1 cellular context compared by ENCODE assay signal in the genomic region with DNA sequence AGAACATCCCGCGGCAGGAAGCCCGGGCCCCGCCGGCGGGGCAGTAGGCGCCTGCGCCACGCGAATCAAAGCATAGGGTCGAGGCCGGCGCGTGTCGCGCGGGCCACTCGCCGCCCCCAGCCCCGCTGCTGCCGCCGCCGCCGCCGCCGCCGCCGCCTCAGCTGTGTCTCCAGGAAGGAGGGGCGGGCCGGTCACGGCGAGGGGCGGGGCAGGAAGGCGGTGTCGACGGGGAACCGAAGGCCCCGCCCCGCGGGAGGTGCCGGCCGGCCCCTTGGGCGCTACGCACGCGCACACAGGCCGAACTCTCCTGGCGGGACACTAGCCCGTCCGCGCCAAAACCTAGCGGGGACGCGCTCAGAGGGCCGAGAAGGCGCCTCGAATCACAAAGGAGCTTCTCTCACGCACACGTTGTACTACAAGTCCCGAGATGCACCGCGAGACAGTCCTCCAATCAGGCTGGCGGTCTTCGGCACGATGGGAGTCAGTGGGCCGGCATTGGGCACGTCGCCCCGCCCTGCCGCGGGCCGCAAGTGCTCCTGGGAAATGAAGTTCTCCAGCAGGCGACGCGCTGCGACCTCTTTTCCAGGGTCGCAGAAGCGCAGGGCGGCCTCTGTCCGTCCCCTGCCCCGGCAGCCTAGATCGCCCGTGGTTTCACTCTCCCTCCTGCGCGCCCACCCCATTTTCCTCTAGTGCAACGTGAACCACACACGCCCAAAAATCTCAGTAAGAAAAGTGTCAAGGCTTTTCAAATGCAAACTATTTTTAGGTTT.
TF ChIP-seq lines count a peak whose summit lies in the region.

A gene (minus strand): TSS at position 171 of the 770 bp plus-strand sequence. CDS start 164 bp downstream, at position 7.

TF ChIP-seq in HEK293, 187 proteins besides CTCF, POLR2A, EP300 and RAD21 (continued from another document and continues in another):
- TF ChIP-seq, protein P1, sequence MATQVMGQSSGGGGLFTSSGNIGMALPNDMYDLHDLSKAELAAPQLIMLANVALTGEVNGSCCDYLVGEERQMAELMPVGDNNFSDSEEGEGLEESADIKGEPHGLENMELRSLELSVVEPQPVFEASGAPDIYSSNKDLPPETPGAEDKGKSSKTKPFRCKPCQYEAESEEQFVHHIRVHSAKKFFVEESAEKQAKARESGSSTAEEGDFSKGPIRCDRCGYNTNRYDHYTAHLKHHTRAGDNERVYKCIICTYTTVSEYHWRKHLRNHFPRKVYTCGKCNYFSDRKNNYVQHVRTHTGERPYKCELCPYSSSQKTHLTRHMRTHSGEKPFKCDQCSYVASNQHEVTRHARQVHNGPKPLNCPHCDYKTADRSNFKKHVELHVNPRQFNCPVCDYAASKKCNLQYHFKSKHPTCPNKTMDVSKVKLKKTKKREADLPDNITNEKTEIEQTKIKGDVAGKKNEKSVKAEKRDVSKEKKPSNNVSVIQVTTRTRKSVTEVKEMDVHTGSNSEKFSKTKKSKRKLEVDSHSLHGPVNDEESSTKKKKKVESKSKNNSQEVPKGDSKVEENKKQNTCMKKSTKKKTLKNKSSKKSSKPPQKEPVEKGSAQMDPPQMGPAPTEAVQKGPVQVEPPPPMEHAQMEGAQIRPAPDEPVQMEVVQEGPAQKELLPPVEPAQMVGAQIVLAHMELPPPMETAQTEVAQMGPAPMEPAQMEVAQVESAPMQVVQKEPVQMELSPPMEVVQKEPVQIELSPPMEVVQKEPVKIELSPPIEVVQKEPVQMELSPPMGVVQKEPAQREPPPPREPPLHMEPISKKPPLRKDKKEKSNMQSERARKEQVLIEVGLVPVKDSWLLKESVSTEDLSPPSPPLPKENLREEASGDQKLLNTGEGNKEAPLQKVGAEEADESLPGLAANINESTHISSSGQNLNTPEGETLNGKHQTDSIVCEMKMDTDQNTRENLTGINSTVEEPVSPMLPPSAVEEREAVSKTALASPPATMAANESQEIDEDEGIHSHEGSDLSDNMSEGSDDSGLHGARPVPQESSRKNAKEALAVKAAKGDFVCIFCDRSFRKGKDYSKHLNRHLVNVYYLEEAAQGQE (tag by site-specific recombination; IDR thresholded peaks at IDR 0.05), result no peak
- TF ChIP-seq ZNF426 (tag by site-specific recombination; IDR thresholded peaks at IDR 0.05) (no peak), ZNF561 (tag by site-specific recombination; IDR thresholded peaks at IDR 0.05; ENCODE audit: borderline replicate concordance) (peak; percentile 57; the same call in 1 of the 2 replicates), ZNF223 (tag by site-specific recombination; IDR thresholded peaks at IDR 0.05) (no peak), SALL2 (tag by site-specific recombination; IDR thresholded peaks at IDR 0.05; ENCODE audit: borderline replicate concordance) (no peak), SP7 (tag by site-specific recombination; IDR thresholded peaks at IDR 0.05) (peak; percentile 42; the same call in 1 of the 2 replicates), PRDM1 (tag by site-specific recombination; IDR thresholded peaks at IDR 0.05) (no peak), YY1 (tag by site-specific recombination; IDR thresholded peaks at IDR 0.05) (peak; percentile 56; the same call in 1 of the 2 replicates), ZNF184 (tag by site-specific recombination; IDR thresholded peaks at IDR 0.05) (no peak), ZNF843 (tag by site-specific recombination; IDR thresholded peaks at IDR 0.05) (no peak), ZNF274 (IDR thresholded peaks at IDR 0.05; ENCODE audit: low read length) (no peak), ZNF274 (tag by site-specific recombination; IDR thresholded peaks at IDR 0.05; ENCODE audit: borderline replicate concordance) (no peak), ZNF174 (tag by site-specific recombination; IDR thresholded peaks at IDR 0.05) (no peak), ZNF416 (tag by site-specific recombination; IDR thresholded peaks at IDR 0.05) (no peak), ZFP37 (tag by site-specific recombination; IDR thresholded peaks at IDR 0.05) (no peak), HOXA7 (CRISPR knock-in tag; IDR thresholded peaks at IDR 0.05; ENCODE audit: borderline replicate concordance) (no peak), OVOL3 (tag by site-specific recombination; IDR thresholded peaks at IDR 0.05) (no peak), ZNF560 (tag by site-specific recombination; IDR thresholded peaks at IDR 0.05; ENCODE audit: borderline replicate concordance) (no peak), ZNF76 (tag by site-specific recombination; IDR thresholded peaks at IDR 0.05; ENCODE audit: borderline replicate concordance, low read depth) (peak; percentile 99), ZNF654 (tag by site-specific recombination; IDR thresholded peaks at IDR 0.05; ENCODE audit: low read depth) (no peak), ZNF169 (tag by site-specific recombination; IDR thresholded peaks at IDR 0.05) (no peak), ZNF621 (tag by site-specific recombination; IDR thresholded peaks at IDR 0.05) (no peak), ZBTB7A (tag by site-specific recombination; IDR thresholded peaks at IDR 0.05; ENCODE audit: low read depth) (no peak)
- TF ChIP-seq, protein P2, sequence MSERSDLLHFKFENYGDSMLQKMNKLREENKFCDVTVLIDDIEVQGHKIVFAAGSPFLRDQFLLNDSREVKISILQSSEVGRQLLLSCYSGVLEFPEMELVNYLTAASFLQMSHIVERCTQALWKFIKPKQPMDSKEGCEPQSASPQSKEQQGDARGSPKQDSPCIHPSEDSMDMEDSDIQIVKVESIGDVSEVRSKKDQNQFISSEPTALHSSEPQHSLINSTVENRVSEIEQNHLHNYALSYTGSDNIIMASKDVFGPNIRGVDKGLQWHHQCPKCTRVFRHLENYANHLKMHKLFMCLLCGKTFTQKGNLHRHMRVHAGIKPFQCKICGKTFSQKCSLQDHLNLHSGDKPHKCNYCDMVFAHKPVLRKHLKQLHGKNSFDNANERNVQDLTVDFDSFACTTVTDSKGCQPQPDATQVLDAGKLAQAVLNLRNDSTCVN (tag by site-specific recombination; optimal IDR thresholded peaks at IDR 0.05), result peak; percentile 92
- TF ChIP-seq, protein P3, sequence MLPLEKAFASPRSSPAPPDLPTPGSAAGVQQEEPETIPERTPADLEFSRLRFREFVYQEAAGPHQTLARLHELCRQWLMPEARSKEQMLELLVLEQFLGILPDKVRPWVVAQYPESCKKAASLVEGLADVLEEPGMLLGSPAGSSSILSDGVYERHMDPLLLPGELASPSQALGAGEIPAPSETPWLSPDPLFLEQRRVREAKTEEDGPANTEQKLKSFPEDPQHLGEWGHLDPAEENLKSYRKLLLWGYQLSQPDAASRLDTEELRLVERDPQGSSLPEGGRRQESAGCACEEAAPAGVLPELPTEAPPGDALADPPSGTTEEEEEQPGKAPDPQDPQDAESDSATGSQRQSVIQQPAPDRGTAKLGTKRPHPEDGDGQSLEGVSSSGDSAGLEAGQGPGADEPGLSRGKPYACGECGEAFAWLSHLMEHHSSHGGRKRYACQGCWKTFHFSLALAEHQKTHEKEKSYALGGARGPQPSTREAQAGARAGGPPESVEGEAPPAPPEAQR (tag by site-specific recombination; IDR thresholded peaks at IDR 0.05), result no peak
- TF ChIP-seq, protein P4, sequence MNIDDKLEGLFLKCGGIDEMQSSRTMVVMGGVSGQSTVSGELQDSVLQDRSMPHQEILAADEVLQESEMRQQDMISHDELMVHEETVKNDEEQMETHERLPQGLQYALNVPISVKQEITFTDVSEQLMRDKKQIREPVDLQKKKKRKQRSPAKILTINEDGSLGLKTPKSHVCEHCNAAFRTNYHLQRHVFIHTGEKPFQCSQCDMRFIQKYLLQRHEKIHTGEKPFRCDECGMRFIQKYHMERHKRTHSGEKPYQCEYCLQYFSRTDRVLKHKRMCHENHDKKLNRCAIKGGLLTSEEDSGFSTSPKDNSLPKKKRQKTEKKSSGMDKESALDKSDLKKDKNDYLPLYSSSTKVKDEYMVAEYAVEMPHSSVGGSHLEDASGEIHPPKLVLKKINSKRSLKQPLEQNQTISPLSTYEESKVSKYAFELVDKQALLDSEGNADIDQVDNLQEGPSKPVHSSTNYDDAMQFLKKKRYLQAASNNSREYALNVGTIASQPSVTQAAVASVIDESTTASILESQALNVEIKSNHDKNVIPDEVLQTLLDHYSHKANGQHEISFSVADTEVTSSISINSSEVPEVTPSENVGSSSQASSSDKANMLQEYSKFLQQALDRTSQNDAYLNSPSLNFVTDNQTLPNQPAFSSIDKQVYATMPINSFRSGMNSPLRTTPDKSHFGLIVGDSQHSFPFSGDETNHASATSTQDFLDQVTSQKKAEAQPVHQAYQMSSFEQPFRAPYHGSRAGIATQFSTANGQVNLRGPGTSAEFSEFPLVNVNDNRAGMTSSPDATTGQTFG (tag by site-specific recombination; IDR thresholded peaks at IDR 0.05; ENCODE audit: borderline replicate concordance), result no peak
- TF ChIP-seq, protein P5, sequence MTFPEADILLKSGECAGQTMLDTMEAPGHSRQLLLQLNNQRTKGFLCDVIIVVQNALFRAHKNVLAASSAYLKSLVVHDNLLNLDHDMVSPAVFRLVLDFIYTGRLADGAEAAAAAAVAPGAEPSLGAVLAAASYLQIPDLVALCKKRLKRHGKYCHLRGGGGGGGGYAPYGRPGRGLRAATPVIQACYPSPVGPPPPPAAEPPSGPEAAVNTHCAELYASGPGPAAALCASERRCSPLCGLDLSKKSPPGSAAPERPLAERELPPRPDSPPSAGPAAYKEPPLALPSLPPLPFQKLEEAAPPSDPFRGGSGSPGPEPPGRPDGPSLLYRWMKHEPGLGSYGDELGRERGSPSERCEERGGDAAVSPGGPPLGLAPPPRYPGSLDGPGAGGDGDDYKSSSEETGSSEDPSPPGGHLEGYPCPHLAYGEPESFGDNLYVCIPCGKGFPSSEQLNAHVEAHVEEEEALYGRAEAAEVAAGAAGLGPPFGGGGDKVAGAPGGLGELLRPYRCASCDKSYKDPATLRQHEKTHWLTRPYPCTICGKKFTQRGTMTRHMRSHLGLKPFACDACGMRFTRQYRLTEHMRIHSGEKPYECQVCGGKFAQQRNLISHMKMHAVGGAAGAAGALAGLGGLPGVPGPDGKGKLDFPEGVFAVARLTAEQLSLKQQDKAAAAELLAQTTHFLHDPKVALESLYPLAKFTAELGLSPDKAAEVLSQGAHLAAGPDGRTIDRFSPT (tag by site-specific recombination; IDR thresholded peaks at IDR 0.05), result no peak
- TF ChIP-seq, protein P6, sequence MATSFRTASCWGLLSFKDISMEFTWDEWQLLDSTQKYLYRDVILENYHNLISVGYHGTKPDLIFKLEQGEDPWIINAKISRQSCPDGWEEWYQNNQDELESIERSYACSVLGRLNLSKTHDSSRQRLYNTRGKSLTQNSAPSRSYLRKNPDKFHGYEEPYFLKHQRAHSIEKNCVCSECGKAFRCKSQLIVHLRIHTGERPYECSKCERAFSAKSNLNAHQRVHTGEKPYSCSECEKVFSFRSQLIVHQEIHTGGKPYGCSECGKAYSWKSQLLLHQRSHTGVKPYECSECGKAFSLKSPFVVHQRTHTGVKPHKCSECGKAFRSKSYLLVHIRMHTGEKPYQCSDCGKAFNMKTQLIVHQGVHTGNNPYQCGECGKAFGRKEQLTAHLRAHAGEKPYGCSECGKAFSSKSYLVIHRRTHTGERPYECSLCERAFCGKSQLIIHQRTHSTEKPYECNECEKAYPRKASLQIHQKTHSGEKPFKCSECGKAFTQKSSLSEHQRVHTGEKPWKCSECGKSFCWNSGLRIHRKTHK (tag by site-specific recombination; IDR thresholded peaks at IDR 0.05), result no peak
- TF ChIP-seq, protein P7, sequence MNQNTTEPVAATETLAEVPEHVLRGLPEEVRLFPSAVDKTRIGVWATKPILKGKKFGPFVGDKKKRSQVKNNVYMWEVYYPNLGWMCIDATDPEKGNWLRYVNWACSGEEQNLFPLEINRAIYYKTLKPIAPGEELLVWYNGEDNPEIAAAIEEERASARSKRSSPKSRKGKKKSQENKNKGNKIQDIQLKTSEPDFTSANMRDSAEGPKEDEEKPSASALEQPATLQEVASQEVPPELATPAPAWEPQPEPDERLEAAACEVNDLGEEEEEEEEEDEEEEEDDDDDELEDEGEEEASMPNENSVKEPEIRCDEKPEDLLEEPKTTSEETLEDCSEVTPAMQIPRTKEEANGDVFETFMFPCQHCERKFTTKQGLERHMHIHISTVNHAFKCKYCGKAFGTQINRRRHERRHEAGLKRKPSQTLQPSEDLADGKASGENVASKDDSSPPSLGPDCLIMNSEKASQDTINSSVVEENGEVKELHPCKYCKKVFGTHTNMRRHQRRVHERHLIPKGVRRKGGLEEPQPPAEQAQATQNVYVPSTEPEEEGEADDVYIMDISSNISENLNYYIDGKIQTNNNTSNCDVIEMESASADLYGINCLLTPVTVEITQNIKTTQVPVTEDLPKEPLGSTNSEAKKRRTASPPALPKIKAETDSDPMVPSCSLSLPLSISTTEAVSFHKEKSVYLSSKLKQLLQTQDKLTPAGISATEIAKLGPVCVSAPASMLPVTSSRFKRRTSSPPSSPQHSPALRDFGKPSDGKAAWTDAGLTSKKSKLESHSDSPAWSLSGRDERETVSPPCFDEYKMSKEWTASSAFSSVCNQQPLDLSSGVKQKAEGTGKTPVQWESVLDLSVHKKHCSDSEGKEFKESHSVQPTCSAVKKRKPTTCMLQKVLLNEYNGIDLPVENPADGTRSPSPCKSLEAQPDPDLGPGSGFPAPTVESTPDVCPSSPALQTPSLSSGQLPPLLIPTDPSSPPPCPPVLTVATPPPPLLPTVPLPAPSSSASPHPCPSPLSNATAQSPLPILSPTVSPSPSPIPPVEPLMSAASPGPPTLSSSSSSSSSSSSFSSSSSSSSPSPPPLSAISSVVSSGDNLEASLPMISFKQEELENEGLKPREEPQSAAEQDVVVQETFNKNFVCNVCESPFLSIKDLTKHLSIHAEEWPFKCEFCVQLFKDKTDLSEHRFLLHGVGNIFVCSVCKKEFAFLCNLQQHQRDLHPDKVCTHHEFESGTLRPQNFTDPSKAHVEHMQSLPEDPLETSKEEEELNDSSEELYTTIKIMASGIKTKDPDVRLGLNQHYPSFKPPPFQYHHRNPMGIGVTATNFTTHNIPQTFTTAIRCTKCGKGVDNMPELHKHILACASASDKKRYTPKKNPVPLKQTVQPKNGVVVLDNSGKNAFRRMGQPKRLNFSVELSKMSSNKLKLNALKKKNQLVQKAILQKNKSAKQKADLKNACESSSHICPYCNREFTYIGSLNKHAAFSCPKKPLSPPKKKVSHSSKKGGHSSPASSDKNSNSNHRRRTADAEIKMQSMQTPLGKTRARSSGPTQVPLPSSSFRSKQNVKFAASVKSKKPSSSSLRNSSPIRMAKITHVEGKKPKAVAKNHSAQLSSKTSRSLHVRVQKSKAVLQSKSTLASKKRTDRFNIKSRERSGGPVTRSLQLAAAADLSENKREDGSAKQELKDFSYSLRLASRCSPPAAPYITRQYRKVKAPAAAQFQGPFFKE (tag by site-specific recombination; IDR thresholded peaks at IDR 0.05; ENCODE audit: borderline replicate concordance), result no peak
- TF ChIP-seq, protein P8, sequence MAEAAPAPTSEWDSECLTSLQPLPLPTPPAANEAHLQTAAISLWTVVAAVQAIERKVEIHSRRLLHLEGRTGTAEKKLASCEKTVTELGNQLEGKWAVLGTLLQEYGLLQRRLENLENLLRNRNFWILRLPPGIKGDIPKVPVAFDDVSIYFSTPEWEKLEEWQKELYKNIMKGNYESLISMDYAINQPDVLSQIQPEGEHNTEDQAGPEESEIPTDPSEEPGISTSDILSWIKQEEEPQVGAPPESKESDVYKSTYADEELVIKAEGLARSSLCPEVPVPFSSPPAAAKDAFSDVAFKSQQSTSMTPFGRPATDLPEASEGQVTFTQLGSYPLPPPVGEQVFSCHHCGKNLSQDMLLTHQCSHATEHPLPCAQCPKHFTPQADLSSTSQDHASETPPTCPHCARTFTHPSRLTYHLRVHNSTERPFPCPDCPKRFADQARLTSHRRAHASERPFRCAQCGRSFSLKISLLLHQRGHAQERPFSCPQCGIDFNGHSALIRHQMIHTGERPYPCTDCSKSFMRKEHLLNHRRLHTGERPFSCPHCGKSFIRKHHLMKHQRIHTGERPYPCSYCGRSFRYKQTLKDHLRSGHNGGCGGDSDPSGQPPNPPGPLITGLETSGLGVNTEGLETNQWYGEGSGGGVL (tag by site-specific recombination; IDR thresholded peaks at IDR 0.05), result no peak
